Comparison of ENCODE assay signal across 19 cellular contexts in the genomic region with DNA sequence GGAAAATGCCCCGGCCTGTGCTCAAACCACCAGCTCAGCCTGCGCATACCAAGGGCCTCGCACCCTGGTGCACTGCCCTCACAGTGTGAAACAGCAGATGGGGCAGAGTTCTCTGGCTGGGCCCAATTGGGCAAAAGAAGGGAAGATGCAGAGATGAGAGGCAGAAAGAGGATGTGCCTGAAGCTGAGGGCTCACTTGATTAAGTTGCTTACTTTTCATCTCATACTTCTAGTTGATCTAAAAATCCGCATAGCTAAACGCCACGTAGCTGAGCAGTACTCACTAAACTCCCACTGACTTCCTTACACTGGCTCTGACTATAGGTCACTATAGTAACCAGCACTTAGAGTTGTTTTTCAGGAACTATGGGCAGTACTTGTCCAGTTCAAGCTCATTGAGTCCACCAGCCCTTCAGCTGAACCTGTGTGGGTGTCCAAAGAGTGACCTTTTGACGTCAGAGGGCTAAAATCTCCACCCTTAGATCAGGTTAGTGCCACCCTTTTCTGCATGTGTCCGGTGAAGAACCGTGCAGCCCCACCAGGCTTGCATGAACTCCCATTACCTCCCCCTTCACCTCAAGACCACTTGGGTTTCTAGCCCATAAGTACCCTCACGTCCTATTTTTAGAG.
DNase-seq lines count a peak whose midpoint lies in the region; ATAC-seq, FAIRE-seq and TF ChIP-seq lines count a peak whose summit lies in the region.
"Had no signal": no experiment of that assay in that cellular context is flagged by ENCODE, and none has a peak within 500 bp of the region (broad histone marks: within the 10 kb centered on the region; RNA-seq: fewer than 3 reads in every experiment).

No MANE protein-coding gene starts in this region.

- peak; percentile 65 to 67 for DNase-seq in activated T-cell treated with anti-CD3 and anti-CD28 coated beads, Interleukin-2, amount 50 U/mL, for 48 hours
- DNase-seq in activated T-cell treated with anti-CD3 and anti-CD28 coated beads, Interleukin-2, amount 50 U/mL, for 1 hour = no peak
- DNase-seq in Panc1 (ENCODE audit: low read depth, low spot score) (no peak), astrocyte (ENCODE audit: low read depth) (peak; percentile 27), MM.1S (no peak), occipital lobe (lab: John Stamatoyannopoulos, UW) (no peak)
- DNase-seq: COR-L47; dorsolateral prefrontal cortex; glutamatergic neuron; Karpas-422; NCI-H187; NCI-H526; stimulated activated CD4-positive, alpha-beta T cell treated with anti-CD3 and anti-CD28 coated beads, Interleukin-4, amount 100 ng/mL, for 4 hours had no signal

- H3K4me1 Mint-ChIP-seq in astrocyte (ENCODE audit: low read depth, unreplicated experiment) = peaks cover 6% of the 10 kb centered on the region
- H3K4me1 Mint-ChIP-seq in stimulated activated memory B cell treated with anti-CD40 and anti-IgM and Interleukin-4, amounts not matched to agents 10 μg/mL and 1 μg/mL and 100 μg/mL, for 72 hours = peaks cover 69% of the 10 kb centered on the region

- ATAC-seq in Panc1 (peak; percentile 45; the same call in 1 of the 2 replicates), HG03135 (IDR thresholded peaks at IDR 0.05; ENCODE audit: unreplicated experiment) (no peak)
- ATAC-seq in stimulated activated memory B cell treated with anti-CD40 and anti-IgM and Interleukin-4, amounts not matched to agents 10 μg/mL and 1 μg/mL and 100 μg/mL, for 72 hours = peak; percentile 61

- H3K27ac ChIP-seq in Panc1 (ENCODE audit: low read length) (no peak overlapping the region), astrocyte (ENCODE audit: low read depth, low read length) (no peak overlapping the region), MM.1S (ENCODE audit: low read length) (no peak overlapping the region)
- H3K27ac ChIP-seq: dorsolateral prefrontal cortex, esophagus muscularis mucosa, VCaP had no signal

- no peak overlapping the region for H3K4me3 Mint-ChIP-seq in astrocyte (ENCODE audit: unreplicated experiment)
- H3K4me3 Mint-ChIP-seq in stimulated activated memory B cell treated with anti-CD40 and anti-IgM and Interleukin-4, amounts not matched to agents 10 μg/mL and 1 μg/mL and 100 μg/mL, for 72 hours = peak overlapping the region; percentile 27

- peaks cover 36% of the 10 kb centered on the region for H3F3A ChIP-seq in MM.1S (ENCODE audit: insufficient read depth, low read length)

- H3K9me3 Mint-ChIP-seq in astrocyte (ENCODE audit: unreplicated experiment) = peaks cover 16% of the 10 kb centered on the region
- H3K9me3 Mint-ChIP-seq in stimulated activated memory B cell treated with anti-CD40 and anti-IgM and Interleukin-4, amounts not matched to agents 10 μg/mL and 1 μg/mL and 100 μg/mL, for 72 hours = peaks cover 8% of the 10 kb centered on the region

- in situ Hi-C loops in Panc1 (cut with HindIII; ENCODE audit: low pct_unique_long_range_greater_than_20kb, low sequenced_read_pairs) = no loop called here

- CTCF ChIA-PET in Panc1 (lab: Charles Lee) = no interaction called here

- H3K36me3 Mint-ChIP-seq in astrocyte (ENCODE audit: low read depth, unreplicated experiment) = peaks cover 5% of the 10 kb centered on the region
- H3K36me3 Mint-ChIP-seq in stimulated activated memory B cell treated with anti-CD40 and anti-IgM and Interleukin-4, amounts not matched to agents 10 μg/mL and 1 μg/mL and 100 μg/mL, for 72 hours = peaks cover 6% of the 10 kb centered on the region

- no peaks in the 10 kb centered on the region for H3K36me3 ChIP-seq in Panc1 (ENCODE audit: control insufficient read depth, insufficient read depth, low read length)
- no peaks in the 10 kb centered on the region for H3K36me3 ChIP-seq in astrocyte (ENCODE audit: insufficient read depth, low read length)
- H3K36me3 ChIP-seq in MM.1S (replicated peaks; ENCODE audit: insufficient read depth, low read length) = no peaks in the 10 kb centered on the region
- H3K36me3 ChIP-seq: esophagus muscularis mucosa had no signal

- H3K4me2 ChIP-seq in astrocyte (ENCODE audit: low read length) = no peak overlapping the region
- H3K4me2 ChIP-seq in MM.1S (ENCODE audit: low read depth, low read length) = no peak overlapping the region

- TF ChIP-seq CTCF in Panc1 (IDR thresholded peaks at IDR 0.05) (no peak), astrocyte (IDR thresholded peaks at IDR 0.05; ENCODE audit: insufficient read depth, low read depth, low read length) (no peak), MM.1S (IDR thresholded peaks at IDR 0.05; ENCODE audit: low read length) (no peak)

- H3K27ac Mint-ChIP-seq in astrocyte (ENCODE audit: unreplicated experiment) = no peak overlapping the region
- peak overlapping the region; percentile 96 for H3K27ac Mint-ChIP-seq in stimulated activated memory B cell treated with anti-CD40 and anti-IgM and Interleukin-4, amounts not matched to agents 10 μg/mL and 1 μg/mL and 100 μg/mL, for 72 hours

- H3K79me2 ChIP-seq in astrocyte (ENCODE audit: insufficient read depth, low read length) (no peaks in the 10 kb centered on the region), MM.1S (ENCODE audit: low read length) (peaks cover 15% of the 10 kb centered on the region; the same call in 1 of the 2 replicates)

- no TSS peak for BruUV-seq in Panc1 (replicated peaks; lab: Mats Ljungman, UMichigan)

- H3K4me3 ChIP-seq in Panc1 (ENCODE audit: low read depth in 2 of 2, low read length in 2 of 2) (no peak overlapping the region), astrocyte (ENCODE audit: insufficient read depth, low read depth, low read length) (no peak overlapping the region), MM.1S (ENCODE audit: low read length) (no peak overlapping the region)
- H3K4me3 ChIP-seq: dorsolateral prefrontal cortex, esophagus muscularis mucosa had no signal

- H3K9me2 ChIP-seq in MM.1S (replicated peaks; ENCODE audit: insufficient read depth, low read length) = no peaks in the 10 kb centered on the region

- H3K27me3 ChIP-seq in Panc1 (ENCODE audit: control insufficient read depth, insufficient read depth, low read length) (no peaks in the 10 kb centered on the region), astrocyte (ENCODE audit: insufficient read depth, low read length) (no peaks in the 10 kb centered on the region), MM.1S (replicated peaks; ENCODE audit: insufficient read depth, low read length) (no peaks in the 10 kb centered on the region)
- H3K27me3 ChIP-seq: dorsolateral prefrontal cortex, esophagus muscularis mucosa had no signal

- POLR2A ChIA-PET in Panc1 (lab: Charles Lee) = no interaction called here

- H3K9me3 ChIP-seq in Panc1 (ENCODE audit: control insufficient read depth, insufficient read depth, low read depth, low read length) (no peaks in the 10 kb centered on the region), astrocyte (ENCODE audit: insufficient read depth, low read depth, low read length) (no peaks in the 10 kb centered on the region), MM.1S (replicated peaks; ENCODE audit: insufficient read depth, low read length) (no peaks in the 10 kb centered on the region)
- H3K9me3 ChIP-seq: esophagus muscularis mucosa had no signal

- H3K9ac ChIP-seq in astrocyte (ENCODE audit: low read length) (no peak overlapping the region), MM.1S (ENCODE audit: low read length) (no peak overlapping the region)

- no peak for FAIRE-seq in astrocyte (lab: Jason Lieb, UNC)
- FAIRE-seq: G401.6, RCC 7860 had no signal

- H3K4me1 ChIP-seq in Panc1 (ENCODE audit: control insufficient read depth, insufficient read depth, low read length) = no peaks in the 10 kb centered on the region
- peaks cover 3% of the 10 kb centered on the region for H3K4me1 ChIP-seq in astrocyte (ENCODE audit: insufficient read depth, low read length)
- peaks cover 56% of the 10 kb centered on the region for H3K4me1 ChIP-seq in MM.1S (ENCODE audit: low read length)

- intact Hi-C loops in Panc1 (cut with micrococcal nuclease; ENCODE audit: unreplicated experiment) = no loop called here

- H2AFZ ChIP-seq in astrocyte (ENCODE audit: low read depth, low read length) (no peak overlapping the region), MM.1S (ENCODE audit: low read length) (no peak overlapping the region)

- H4K20me1 ChIP-seq in astrocyte (ENCODE audit: insufficient read depth, low read length) = no peaks in the 10 kb centered on the region
- no peaks in the 10 kb centered on the region for H4K20me1 ChIP-seq in MM.1S (ENCODE audit: insufficient read depth, low read length)

- H3K27me3 Mint-ChIP-seq in astrocyte (ENCODE audit: low read depth, unreplicated experiment) = no peaks in the 10 kb centered on the region
- no peaks in the 10 kb centered on the region for H3K27me3 Mint-ChIP-seq in stimulated activated memory B cell treated with anti-CD40 and anti-IgM and Interleukin-4, amounts not matched to agents 10 μg/mL and 1 μg/mL and 100 μg/mL, for 72 hours

Comparison
In these comparisons a context has a peak if more than half of its experiments do, and no peak if none do; other contexts are left out.
1. DNase-seq: peak in activated T-cell treated with anti-CD3 and anti-CD28 coated beads, Interleukin-2, amount 50 U/mL, for 48 hours (2 of 2) and astrocyte (single experiment); none in activated T-cell treated with anti-CD3 and anti-CD28 coated beads, Interleukin-2, amount 50 U/mL, for 1 hour (single experiment), Panc1 (single experiment), MM.1S (single experiment) and occipital lobe (single experiment).